ENCODE assay signal across 14 cellular contexts in the genomic region with DNA sequence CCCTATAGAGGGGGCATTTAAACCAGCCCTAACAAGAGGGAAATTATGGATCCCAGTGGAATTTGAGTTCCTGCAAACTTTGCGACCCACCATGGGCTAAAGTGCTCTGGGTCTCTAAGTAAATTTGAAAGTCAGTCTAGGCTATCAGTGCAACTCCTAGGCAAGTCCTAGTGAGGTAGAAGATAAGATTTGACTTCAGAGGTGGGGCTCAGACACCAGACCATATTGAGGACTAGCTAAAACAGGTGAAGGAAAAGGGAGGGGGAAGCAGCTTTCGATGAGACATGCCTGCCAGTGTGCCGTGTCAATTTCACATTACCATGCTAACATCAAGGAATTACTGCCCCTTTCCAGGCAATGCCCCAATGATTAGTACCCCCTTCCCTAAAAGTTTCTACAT. TPM values are rescaled to one million over a fixed set of nuclear protein-coding genes. Genes with fewer than 3 reads are reported as not detected.
DNase-seq lines count a peak whose midpoint lies in the region; ATAC-seq and TF ChIP-seq lines count a peak whose summit lies in the region.
"Had no signal": no experiment of that assay in that cellular context is flagged by ENCODE, and none has a peak within 500 bp of the region (broad histone marks: within the 10 kb centered on the region; RNA-seq: fewer than 3 reads in every experiment).

No MANE protein-coding gene starts in this region.

- H3K9ac ChIP-seq in MM.1S (ENCODE audit: low read length): no peak overlapping the region
- H3K9ac ChIP-seq in neuronal stem cell (ENCODE audit: low read depth, low read length, poor library complexity): no peak overlapping the region

- no peaks in the 10 kb centered on the region for H3K27me3 Mint-ChIP-seq in T-helper 2 cell treated with Interferon-gamma antibody and Interleukin-4, amounts not matched to agents 5 μg/mL and 100 μg/mL, for 36 hours (ENCODE audit: low read depth)
- no peaks in the 10 kb centered on the region for H3K27me3 Mint-ChIP-seq in brain
- H3K27me3 Mint-ChIP-seq in WTC11 (ENCODE audit: low read depth): peaks cover 17% of the 10 kb centered on the region

- H3K9me3 Mint-ChIP-seq in T-helper 2 cell treated with Interferon-gamma antibody and Interleukin-4, amounts not matched to agents 5 μg/mL and 100 μg/mL, for 36 hours: no peaks in the 10 kb centered on the region
- H3K9me3 Mint-ChIP-seq in brain (peaks cover 0 to 4% (median 0%) of the 10 kb centered on the region in 5 experiments), WTC11 (peaks cover 9% of the 10 kb centered on the region; the same call in 1 of the 2 replicates)

- H3K79me2 ChIP-seq in MM.1S (ENCODE audit: low read length): no peaks in the 10 kb centered on the region

- no peak overlapping the region for H2BK120ac ChIP-seq in neuronal stem cell (ENCODE audit: low read depth, low read length)

- WGBS in neuronal stem cell (ENCODE audit: extremely low coverage in 2 of 2, insufficient read length in 2 of 2, insufficient replicate concordance in 1 of 2), 2 donors: no CpG with 5 or more reads among the region's 3 CpGs

- no peak for DNase-seq in T-helper 2 cell treated with Interferon-gamma antibody and Interleukin-4, amounts not matched to agents 5 μg/mL and 100 μg/mL, for 36 hours (ENCODE audit: low spot score)
- DNase-seq in T-helper 2 cell: no peak
- DNase-seq in MM.1S: no peak
- DNase-seq in neuronal stem cell (ENCODE audit: low spot score): no peak
- no peak for DNase-seq in midbrain (lab: John Stamatoyannopoulos, UW)
- no peak for DNase-seq in LoVo (ENCODE audit: low spot score)
- no peak for DNase-seq in WTC11 (ENCODE audit: low spot score)
- DNase-seq: 8988T, GOT3, NCI-H1417, NCI-H69, upper lobe of right lung had no signal

- CTCF ChIA-PET in WTC11 (lab: Charles Lee): interaction anchor here (0.8 kb wide), 1 partner anchor 78 kb away, joined by 3 read pairs; no protein-coding TSS in a partner anchor

- H4K8ac ChIP-seq in neuronal stem cell (ENCODE audit: low read depth, low read length): no peak overlapping the region

- no peak overlapping the region for H2AK5ac ChIP-seq in neuronal stem cell (ENCODE audit: low read depth, low read length)

- H3K4me1 Mint-ChIP-seq in T-helper 2 cell treated with Interferon-gamma antibody and Interleukin-4, amounts not matched to agents 5 μg/mL and 100 μg/mL, for 36 hours (ENCODE audit: low read depth): peaks cover 13% of the 10 kb centered on the region
- H3K4me1 Mint-ChIP-seq in brain (peaks cover 13% of the 10 kb centered on the region), WTC11 (peaks cover 14% of the 10 kb centered on the region)

- POLR2A ChIA-PET in WTC11 (lab: Charles Lee): no interaction called here

- H3K27ac ChIP-seq in MM.1S (ENCODE audit: low read length) (no peak overlapping the region; the same call in 1 of the 2 replicates), neuronal stem cell (replicated peaks; ENCODE audit: low read length) (no peak overlapping the region)
- H3K27ac ChIP-seq: coronary artery had no signal

- H4K20me1 ChIP-seq in MM.1S (ENCODE audit: insufficient read depth, low read length): no peaks in the 10 kb centered on the region

- no peaks in the 10 kb centered on the region for H3K9me2 ChIP-seq in MM.1S (replicated peaks; ENCODE audit: insufficient read depth, low read length)

- H3K4me2 ChIP-seq in MM.1S (ENCODE audit: low read depth, low read length) (peak overlapping the region; percentile 71), neuronal stem cell (ENCODE audit: insufficient read depth, low read length, poor library complexity, severe bottlenecking) (no peak overlapping the region)

- TF ChIP-seq CTCF in MM.1S (IDR thresholded peaks at IDR 0.05; ENCODE audit: low read length): no peak
- no peak for TF ChIP-seq CTCF in brain (conservative IDR thresholded peaks at IDR 0.05)
- no peak for TF ChIP-seq CTCF in WTC11 (IDR thresholded peaks at IDR 0.05)

- peak overlapping the region; percentile 87 for H3K4me3 Mint-ChIP-seq in T-helper 2 cell treated with Interferon-gamma antibody and Interleukin-4, amounts not matched to agents 5 μg/mL and 100 μg/mL, for 36 hours
- H3K4me3 Mint-ChIP-seq in brain (peak overlapping the region; percentile 7 to 88 (median 72)), WTC11 (no peak overlapping the region)

- H3K36me3 ChIP-seq in MM.1S (replicated peaks; ENCODE audit: insufficient read depth, low read length) (no peaks in the 10 kb centered on the region), neuronal stem cell (replicated peaks in 1 of 2; ENCODE audit: control insufficient read depth in 2 of 2, insufficient read depth in 2 of 2, low read length in 2 of 2) (no peaks in the 10 kb centered on the region)
- H3K36me3 ChIP-seq: upper lobe of right lung had no signal

- H2BK15ac ChIP-seq in neuronal stem cell (ENCODE audit: low read length): peak overlapping the region; percentile 8

- H3K18ac ChIP-seq in neuronal stem cell (ENCODE audit: low read length): no peak overlapping the region

- no peak for ATAC-seq in WTC11

- no peak overlapping the region for H3K14ac ChIP-seq in neuronal stem cell (ENCODE audit: low read length)

- peak overlapping the region; percentile 95 for H3K27ac Mint-ChIP-seq in T-helper 2 cell treated with Interferon-gamma antibody and Interleukin-4, amounts not matched to agents 5 μg/mL and 100 μg/mL, for 36 hours
- peak overlapping the region in 1 of 5 experiments; percentile 66 for H3K27ac Mint-ChIP-seq in brain
- no peak overlapping the region for H3K27ac Mint-ChIP-seq in WTC11

- H3K79me1 ChIP-seq in neuronal stem cell (ENCODE audit: low read depth, low read length): no peaks in the 10 kb centered on the region

- H3K4me1 ChIP-seq in MM.1S (ENCODE audit: low read length) (peaks cover 11% of the 10 kb centered on the region), neuronal stem cell (ENCODE audit: control insufficient read depth in 2 of 2, insufficient read depth in 1 of 2, low read depth in 1 of 2, low read length in 2 of 2) (peaks cover 3 to 6% of the 10 kb centered on the region in 2 donors)
- H3K4me1 ChIP-seq: upper lobe of right lung had no signal

- peaks cover 20% of the 10 kb centered on the region for H3F3A ChIP-seq in MM.1S (ENCODE audit: insufficient read depth, low read length)

- H3K9me3 ChIP-seq in MM.1S (replicated peaks; ENCODE audit: insufficient read depth, low read length) (no peaks in the 10 kb centered on the region), neuronal stem cell (replicated peaks in 1 of 2; ENCODE audit: control insufficient read depth in 2 of 2, insufficient read depth in 1 of 2, low read depth in 1 of 2, low read length in 2 of 2) (no peaks in the 10 kb centered on the region)
- H3K9me3 ChIP-seq: upper lobe of right lung had no signal

- no peak overlapping the region for H3K4ac ChIP-seq in neuronal stem cell (ENCODE audit: low read length)

- no peaks in the 10 kb centered on the region for H3K36me3 Mint-ChIP-seq in T-helper 2 cell treated with Interferon-gamma antibody and Interleukin-4, amounts not matched to agents 5 μg/mL and 100 μg/mL, for 36 hours (ENCODE audit: low read depth)
- peaks cover 8% of the 10 kb centered on the region for H3K36me3 Mint-ChIP-seq in brain
- H3K36me3 Mint-ChIP-seq in WTC11: no peaks in the 10 kb centered on the region

- H4K91ac ChIP-seq in neuronal stem cell (ENCODE audit: low read depth, low read length, poor library complexity): no peak overlapping the region

- H3K27me3 ChIP-seq in MM.1S (replicated peaks; ENCODE audit: insufficient read depth, low read length) (no peaks in the 10 kb centered on the region), neuronal stem cell (ENCODE audit: control insufficient read depth in 3 of 3, insufficient read depth in 3 of 3, low read depth in 1 of 3, low read length in 3 of 3) (peaks cover 0 to 5% (median 0%) of the 10 kb centered on the region in 3 experiments)
- H3K27me3 ChIP-seq: upper lobe of right lung had no signal

- H2AFZ ChIP-seq in MM.1S (ENCODE audit: low read length) (no peak overlapping the region), neuronal stem cell (ENCODE audit: low read length) (peak overlapping the region; percentile 87)

- no peak overlapping the region for H2BK5ac ChIP-seq in neuronal stem cell (ENCODE audit: low read length)

- H3K23ac ChIP-seq in neuronal stem cell (ENCODE audit: low read depth, low read length, poor library complexity): no peak overlapping the region

- H3K4me3 ChIP-seq in MM.1S (ENCODE audit: low read length) (peak overlapping the region; percentile 53), neuronal stem cell (ENCODE audit: low read length in 2 of 2) (no peak overlapping the region)

- H2BK12ac ChIP-seq in neuronal stem cell (ENCODE audit: low read length): no peak overlapping the region

TF ChIP-seq in WTC11, 78 proteins besides CTCF, POLR2A, EP300 and RAD21:
- no peak for TF ChIP-seq ELF4 (CRISPR knock-in tag; IDR thresholded peaks at IDR 0.05; ENCODE audit: low read depth)
- TF ChIP-seq TEAD1 (CRISPR knock-in tag; IDR thresholded peaks at IDR 0.05): no peak
- TF ChIP-seq ETV6 (CRISPR knock-in tag; IDR thresholded peaks at IDR 0.05): no peak
- no peak for TF ChIP-seq NFATC4 (CRISPR knock-in tag; IDR thresholded peaks at IDR 0.05)

RNA-seq across cellular contexts. Expression of gene CD320, which starts 38.4 kb away (rescaled TPM):
- polyA plus RNA-seq in brain (ENCODE audit: insufficient read depth, low read depth, low replicate concordance): 131 TPM
- polyA plus RNA-seq in neuronal stem cell (2013, experiment 1 of 2): 28.0 TPM
- polyA plus RNA-seq in neuronal stem cell (2013, experiment 2 of 2): 26.3 TPM
- total RNA-seq in WTC11 (2021): 107 to 121 TPM (median 114 TPM) in 3 replicates

RNA-seq across cellular contexts. Expression of gene NDUFA7, which starts 51.5 kb away (rescaled TPM):
- polyA plus RNA-seq in brain (ENCODE audit: insufficient read depth, low read depth, low replicate concordance): 370 TPM
- polyA plus RNA-seq in neuronal stem cell (2013, experiment 1 of 2): 187 TPM
- polyA plus RNA-seq in neuronal stem cell (2013, experiment 2 of 2): 184 TPM
- 76.4 to 101 TPM (median 91.9 TPM) in 3 replicates for total RNA-seq in WTC11 (2021)

RNA-seq across cellular contexts. Expression of gene RPS28, which starts 51.6 kb away (rescaled TPM):
- polyA plus RNA-seq in brain (ENCODE audit: insufficient read depth, low read depth, low replicate concordance): 2,519 TPM
- polyA plus RNA-seq in neuronal stem cell (2013, experiment 1 of 2): 2,413 TPM
- polyA plus RNA-seq in neuronal stem cell (2013, experiment 2 of 2): 2,325 TPM
- 2,082 to 2,373 TPM (median 2,292 TPM) in 3 replicates for total RNA-seq in WTC11 (2021)
